11 cellular contexts compared by ENCODE assay signal in genomic region chr20:35476288-35476687, GRCh38. TPM values are rescaled to one million over a fixed set of nuclear protein-coding genes. Genes with fewer than 3 reads are reported as not detected.
"Had no signal": no experiment of that assay in that cellular context is flagged by ENCODE, and none has a peak within 500 bp of the region (broad histone marks: within the 10 kb centered on the region; RNA-seq: fewer than 3 reads in every experiment).

No MANE protein-coding gene starts in this region.

- FAIRE-seq: H1, H54, HepG2 had no signal

- H3K36me3 Mint-ChIP-seq: IgD-negative memory B cell had no signal

- H3K27ac Mint-ChIP-seq: GM23338, H9, HFFc6, IgD-negative memory B cell had no signal

- H3K4me1 Mint-ChIP-seq: GM23338, H9 had no signal

- ATAC-seq: GM23338, HepG2 had no signal

- DNase-seq: H9, HCEC 1CT, HFFc6, KG1 had no signal

- H3K9me3 Mint-ChIP-seq: GM23338, H9, HFFc6, IgD-negative memory B cell had no signal

- H3K4me3 Mint-ChIP-seq: GM23338, H9, HFFc6, IgD-negative memory B cell had no signal

- H3K27me3 Mint-ChIP-seq: IgD-negative memory B cell had no signal

- H3K4me2 ChIP-seq: GM23338 had no signal

- H3K27ac ChIP-seq: HL-60 had no signal

- H2AFZ ChIP-seq: GM23338 had no signal

- H3K4me3 ChIP-seq: GM23338 had no signal

RNA-seq across cellular contexts. Expression of gene GDF5, which starts 38.3 kb away (rescaled TPM):
- total RNA-seq: GM23338, H1, H9, HepG2 had no signal
- polyA plus RNA-seq: GM23338, HepG2, IgD-negative memory B cell had no signal

RNA-seq across cellular contexts. Expression of gene C20orf173, which starts 53.2 kb away (rescaled TPM):
- total RNA-seq: GM23338, H1, H9, HepG2, HFFc6, HT1080 had no signal
- polyA plus RNA-seq: GM23338, H1, HepG2, IgD-negative memory B cell had no signal
